35 cellular contexts compared by ENCODE assay signal in genomic region chr9:84604223-84604622, GRCh38.
"Had no signal": no experiment of that assay in that cellular context is flagged by ENCODE, and none has a peak within 500 bp of the region (broad histone marks: within the 10 kb centered on the region; RNA-seq: fewer than 3 reads in every experiment).

No MANE protein-coding gene starts in this region.

- H3K27me3 ChIP-seq: MG63 had no signal

- DNase-seq: MG63, MM.1S, MV-4-11, NCI-H1048, NCI-H1092, NCI-H1092 treated with DMSO at 0.1 percent for 48 hours, NCI-H1105, NCI-H1105 treated with DMSO at 0.1 percent for 48 hours, NCI-H1417, NCI-H1417 treated with DMSO at 0.1 percent for 48 hours, NCI-H1436, NCI-H1436 treated with DMSO at 0.1 percent for 48 hours, NCI-H146, NCI-H1694, NCI-H1694 treated with DMSO at 0.1 percent for 48 hours, NCI-H187, NCI-H187 treated with DMSO at 0.1 percent for 48 hours, NCI-H1930, NCI-H2029, NCI-H2029 treated with DMSO at 0.1 percent for 48 hours, NCI-H2081, NCI-H2081 treated with DMSO at 0.1 percent for 48 hours, NCI-H2107, NCI-H2171, NCI-H2171 treated with DMSO at 0.1 percent for 48 hours, NCI-H2227 treated with DMSO at 0.1 percent for 48 hours, NCI-H226, NCI-H345, NCI-H446, NCI-H446 treated with DMSO at 0.1 percent for 48 hours, NCI-H510A, NCI-H510A treated with DMSO at 0.1 percent for 48 hours, NCI-H524, NCI-H524 treated with DMSO at 0.1 percent for 48 hours, NCI-H526 had no signal

- H3K9me3 ChIP-seq: MG63 had no signal

- H3K4me3 ChIP-seq: MG63 had no signal

- H3K36me3 ChIP-seq: MG63 had no signal
